Comparison of ENCODE assay signal across 20 cellular contexts in the genomic region with DNA sequence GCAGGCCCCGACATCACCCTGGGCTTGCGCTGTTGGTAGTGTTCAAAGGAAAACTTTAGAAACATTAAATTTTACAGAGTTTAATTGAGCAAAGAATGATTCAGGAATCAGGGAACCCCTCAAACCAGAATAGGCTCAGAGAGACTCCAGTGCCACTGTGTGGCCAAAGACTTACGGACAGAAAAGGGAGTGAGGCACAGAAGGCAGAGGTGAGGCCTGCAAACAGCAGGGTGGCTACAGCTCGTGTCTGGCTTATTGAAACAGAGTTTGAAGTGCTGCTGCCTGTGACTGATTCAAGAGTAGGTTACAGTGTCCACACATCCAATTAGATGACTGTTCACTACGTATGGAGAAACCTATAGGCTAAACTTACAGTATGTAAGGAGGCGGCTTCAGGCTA. TPM values are rescaled to one million over a fixed set of nuclear protein-coding genes. Genes with fewer than 3 reads are reported as not detected.
A peak's percentile ranks its signal among the peaks of the same experiment; 100 is the strongest.
DNase-seq lines count a peak whose midpoint lies in the region; ATAC-seq, FAIRE-seq and TF ChIP-seq lines count a peak whose summit lies in the region.
"Had no signal": no experiment of that assay in that cellular context is flagged by ENCODE, and none has a peak within 500 bp of the region (broad histone marks: within the 10 kb centered on the region; RNA-seq: fewer than 3 reads in every experiment).

No MANE protein-coding gene starts in this region.

- H4K20me1 ChIP-seq in SU-DHL-6 (ENCODE audit: low read depth, low read length) (peaks cover 12% of the 10 kb centered on the region; the same call in 1 of the 2 replicates), keratinocyte (ENCODE audit: control insufficient read depth, extremely low read depth, insufficient read depth, low read length) (peaks cover 15% of the 10 kb centered on the region)

- no peaks in the 10 kb centered on the region for H3K9me3 Mint-ChIP-seq in stimulated activated naive CD8-positive, alpha-beta T cell treated with anti-CD3 and anti-CD28 coated beads, Interleukin-15, Interleukin-2, amounts not matched to agents 100 ng/mL and 50 ng/mL, for 24 hours
- H3K9me3 Mint-ChIP-seq in type B pancreatic cell, result no peaks in the 10 kb centered on the region
- H3K9me3 Mint-ChIP-seq: IgD-negative memory B cell, mesothelial cell of epicardium had no signal

- no peak for FAIRE-seq in keratinocyte (lab: Jason Lieb, UNC)
- FAIRE-seq: pancreas had no signal

- peaks cover 42% of the 10 kb centered on the region for H3K36me3 Mint-ChIP-seq in stimulated activated naive CD8-positive, alpha-beta T cell treated with anti-CD3 and anti-CD28 coated beads, Interleukin-15, Interleukin-2, amounts not matched to agents 100 ng/mL and 50 ng/mL, for 24 hours (ENCODE audit: low read depth)
- peaks cover 7% of the 10 kb centered on the region for H3K36me3 Mint-ChIP-seq in type B pancreatic cell

- TF ChIP-seq CTCF in SU-DHL-6 (IDR thresholded peaks at IDR 0.05; ENCODE audit: insufficient read depth, low read length, poor library complexity, severe bottlenecking) (no peak), keratinocyte (optimal IDR thresholded peaks at IDR 0.05 in 1 of 3, IDR thresholded peaks at IDR 0.05 in 1 of 3, conservative IDR thresholded peaks at IDR 0.05 in 1 of 3; ENCODE audit: extremely low read depth in 1 of 3, insufficient read depth in 2 of 3, low read length in 3 of 3) (no peak), type B pancreatic cell (conservative IDR thresholded peaks at IDR 0.05) (no peak)

- H3K27ac ChIP-seq in SU-DHL-6 (ENCODE audit: low read depth, low read length) (no peak overlapping the region), keratinocyte (ENCODE audit: control insufficient read depth, insufficient read depth, low read length) (no peak overlapping the region)

- no peaks in the 10 kb centered on the region for H3K9me2 ChIP-seq in SU-DHL-6 (replicated peaks; ENCODE audit: insufficient read depth, low read length)

- dilution Hi-C loops in keratinocyte (cut with MboI; ENCODE audit: extremely low pct_ligation_motif_present, low sequenced_read_pairs), result no loop called here

- DNase-seq in stimulated activated naive CD8-positive, alpha-beta T cell treated with anti-CD3 and anti-CD28 coated beads, Interleukin-15, Interleukin-2, amounts not matched to agents 100 U/mL and 50 U/mL, for 24 hours, result no peak
- DNase-seq in keratinocyte (ENCODE audit: low read depth, low spot score) (no peak), type B pancreatic cell (ENCODE audit: extremely low spot score, unreplicated experiment) (no peak), T-helper 2 cell (no peak)
- DNase-seq: activated naive CD8-positive, alpha-beta T cell treated with anti-CD3 and anti-CD28 coated beads, Interleukin-2, amount 10 ng/mL, durations not matched to agents 7 days and 5 days; DMS 273 treated with DMSO at 0.1 percent for 48 hours; kidney glomerular epithelial cell; NCI-H1105; NCI-H82; pancreas; RPMI8226; stimulated activated CD4-positive, alpha-beta T cell treated with anti-CD3 and anti-CD28 coated beads, Interleukin-4, amount 100 ng/mL, for 4 hours; T-helper 1 cell; thyroid gland had no signal

- no peak overlapping the region for H2AFZ ChIP-seq in SU-DHL-6 (ENCODE audit: low read depth, low read length, severe bottlenecking)
- H2AFZ ChIP-seq in keratinocyte (ENCODE audit: control insufficient read depth, low read length), result no peak overlapping the region

- no peak for ATAC-seq in stimulated activated naive CD8-positive, alpha-beta T cell treated with anti-CD3 and anti-CD28 coated beads, Interleukin-15, Interleukin-2, amounts not matched to agents 100 U/mL and 50 U/mL, for 24 hours
- ATAC-seq in HG02852 (IDR thresholded peaks at IDR 0.05; ENCODE audit: unreplicated experiment) (no peak), GM18511 (IDR thresholded peaks at IDR 0.05; ENCODE audit: unreplicated experiment) (no peak)
- ATAC-seq: pancreas had no signal

- no peaks in the 10 kb centered on the region for H3K27me3 ChIP-seq in SU-DHL-6 (ENCODE audit: low read length)
- no peaks in the 10 kb centered on the region for H3K27me3 ChIP-seq in keratinocyte (ENCODE audit: control insufficient read depth, extremely low read depth, insufficient read depth, low read length)
- H3K27me3 ChIP-seq: pancreas, thyroid gland had no signal

- H3K36me3 ChIP-seq in SU-DHL-6 (ENCODE audit: low read length), result peaks cover 3% of the 10 kb centered on the region; the same call in 1 of the 2 replicates
- H3K36me3 ChIP-seq in keratinocyte (ENCODE audit: control insufficient read depth in 2 of 2, extremely low read depth in 1 of 2, insufficient read depth in 2 of 2, low read length in 2 of 2), result peaks cover 6 to 12% of the 10 kb centered on the region in 2 experiments
- H3K36me3 ChIP-seq: pancreas, thyroid gland had no signal

- H3K9me1 ChIP-seq in keratinocyte (ENCODE audit: control insufficient read depth, extremely low read depth, insufficient read depth, low read length), result peaks cover 4% of the 10 kb centered on the region

- H3K79me2 ChIP-seq in SU-DHL-6 (ENCODE audit: insufficient read depth, low read length) (peaks cover 28% of the 10 kb centered on the region), keratinocyte (ENCODE audit: control insufficient read depth, insufficient read depth, low read length) (peaks cover 37% of the 10 kb centered on the region)

- no peak overlapping the region for H3K4me3 ChIP-seq in SU-DHL-6 (ENCODE audit: insufficient read depth, low read length, poor library complexity, severe bottlenecking)
- no peak overlapping the region for H3K4me3 ChIP-seq in keratinocyte (ENCODE audit: control insufficient read depth in 2 of 3, extremely low read depth in 1 of 3, insufficient read depth in 2 of 3, low read depth in 1 of 3, low read length in 3 of 3)
- H3K4me3 ChIP-seq: thyroid gland had no signal

- H3K4me3 Mint-ChIP-seq in stimulated activated naive CD8-positive, alpha-beta T cell treated with anti-CD3 and anti-CD28 coated beads, Interleukin-15, Interleukin-2, amounts not matched to agents 100 ng/mL and 50 ng/mL, for 24 hours, result peak overlapping the region; percentile 45
- peak overlapping the region; percentile 28 for H3K4me3 Mint-ChIP-seq in type B pancreatic cell

- H3K9ac ChIP-seq in SU-DHL-6 (ENCODE audit: low read length), result no peak overlapping the region
- H3K9ac ChIP-seq in keratinocyte (ENCODE audit: control insufficient read depth, extremely low read depth, insufficient read depth, low read length), result no peak overlapping the region

- H3K4me2 ChIP-seq in SU-DHL-6 (ENCODE audit: low read depth, low read length, poor library complexity, severe bottlenecking), result peak overlapping the region; percentile 5
- H3K4me2 ChIP-seq in keratinocyte (ENCODE audit: control insufficient read depth, extremely low read depth, insufficient read depth, low read depth, low read length), result peak overlapping the region; percentile 89

- peaks cover 44% of the 10 kb centered on the region for H3K4me1 Mint-ChIP-seq in stimulated activated naive CD8-positive, alpha-beta T cell treated with anti-CD3 and anti-CD28 coated beads, Interleukin-15, Interleukin-2, amounts not matched to agents 100 ng/mL and 50 ng/mL, for 24 hours (ENCODE audit: low read depth)
- peaks cover 14% of the 10 kb centered on the region for H3K4me1 Mint-ChIP-seq in type B pancreatic cell (ENCODE audit: unreplicated experiment)

- H3K27me3 Mint-ChIP-seq in stimulated activated naive CD8-positive, alpha-beta T cell treated with anti-CD3 and anti-CD28 coated beads, Interleukin-15, Interleukin-2, amounts not matched to agents 100 ng/mL and 50 ng/mL, for 24 hours, result no peaks in the 10 kb centered on the region
- no peaks in the 10 kb centered on the region for H3K27me3 Mint-ChIP-seq in type B pancreatic cell
- H3K27me3 Mint-ChIP-seq: activated naive CD8-positive, alpha-beta T cell treated with anti-CD3 and anti-CD28 coated beads, Interleukin-2, amount 10 ng/mL, durations not matched to agents 7 days and 5 days; IgD-negative memory B cell had no signal

- H3F3A ChIP-seq in SU-DHL-6 (ENCODE audit: insufficient read depth), result no peaks in the 10 kb centered on the region

- H3K9me3 ChIP-seq in SU-DHL-6 (ENCODE audit: insufficient read depth, low read length) (no peaks in the 10 kb centered on the region), keratinocyte (ENCODE audit: control insufficient read depth, low read depth, low read length) (no peaks in the 10 kb centered on the region)
- H3K9me3 ChIP-seq: pancreas, thyroid gland had no signal

- peaks cover 24% of the 10 kb centered on the region for H3K4me1 ChIP-seq in keratinocyte (ENCODE audit: control insufficient read depth, extremely low read depth, insufficient read depth, low read length)

- no peak overlapping the region for H3K27ac Mint-ChIP-seq in stimulated activated naive CD8-positive, alpha-beta T cell treated with anti-CD3 and anti-CD28 coated beads, Interleukin-15, Interleukin-2, amounts not matched to agents 100 ng/mL and 50 ng/mL, for 24 hours
- H3K27ac Mint-ChIP-seq in type B pancreatic cell, result peak overlapping the region; percentile 100

RNA-seq across cellular contexts. Expression of gene CTDP1, which starts 2.4 kb away (rescaled TPM):
- 8.3 to 11.0 TPM (median 9.2 TPM) in 3 replicates for polyA plus RNA-seq in keratinocyte
- 10.1 TPM for polyA plus RNA-seq in keratinocyte (2011; ENCODE audit: low read depth)
- polyA plus RNA-seq in keratinocyte (2011; cell fraction: cytosol; rRNA removed), result 5.5 and 10.1 TPM in 2 replicates
- 21.6 and 21.9 TPM in 2 replicates for polyA plus RNA-seq in keratinocyte (2011; cell fraction: nucleus; rRNA removed)
- 15.5 and 16.8 TPM in 2 replicates for polyA plus RNA-seq in keratinocyte (2012; ENCODE audit: low replicate concordance)
- polyA minus RNA-seq in keratinocyte, result 8.1 to 17.3 TPM (median 10.6 TPM) in 3 replicates
- 21.7 TPM for polyA minus RNA-seq in keratinocyte (2011; cell fraction: cytosol; rRNA and poly(A)+ RNA removed)
- 20.6 and 23.4 TPM in 2 replicates for polyA minus RNA-seq in keratinocyte (2011; cell fraction: nucleus; rRNA and poly(A)+ RNA removed)
- total RNA-seq in type B pancreatic cell (ENCODE audit: low replicate concordance), result 21.1 and 27.6 TPM in 2 replicates
